17 cellular contexts compared by ENCODE assay signal in the genomic region with DNA sequence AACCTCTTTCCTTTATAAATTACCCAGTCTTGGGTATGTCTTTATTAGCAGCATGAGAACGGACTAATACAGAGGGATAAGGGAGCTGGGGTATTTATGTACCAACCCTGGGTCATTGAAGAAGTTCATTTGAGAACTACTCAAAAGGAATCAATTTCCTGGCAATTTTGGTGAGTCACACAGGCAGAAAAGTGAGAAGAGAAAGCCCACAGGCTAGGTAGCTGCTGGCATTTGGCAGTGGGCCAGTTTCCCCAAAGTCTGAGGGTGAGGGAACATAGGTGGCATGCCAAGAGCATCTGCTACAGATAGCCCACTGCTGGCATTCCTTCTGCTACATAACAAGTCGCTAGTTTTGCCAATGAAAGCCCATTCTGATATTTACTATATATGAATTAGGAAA.
DNase-seq lines count a peak whose midpoint lies in the region; ATAC-seq and TF ChIP-seq lines count a peak whose summit lies in the region.
"Had no signal": no experiment of that assay in that cellular context is flagged by ENCODE, and none has a peak within 500 bp of the region (broad histone marks: within the 10 kb centered on the region; RNA-seq: fewer than 3 reads in every experiment).

No MANE protein-coding gene starts in this region.

- H3K27me3 ChIP-seq in ascending aorta, result no peaks in the 10 kb centered on the region

- H3K9me3 Mint-ChIP-seq in activated CD4-positive, alpha-beta T cell treated with anti-CD3 and anti-CD28 coated beads for 36 hours (ENCODE audit: low read depth), result no peaks in the 10 kb centered on the region
- no peaks in the 10 kb centered on the region for H3K9me3 Mint-ChIP-seq in activated T-helper 17 cell treated with anti-CD3 and anti-CD28 coated beads, Interleukin-2, amount 50 U/mL, for 72 hours

- no peaks in the 10 kb centered on the region for H3K36me3 ChIP-seq in ascending aorta
- H3K36me3 ChIP-seq: heart left ventricle, pancreas had no signal

- peak; percentile 71 for ATAC-seq in activated CD4-positive, alpha-beta T cell treated with anti-CD3 and anti-CD28 coated beads for 36 hours
- ATAC-seq in activated T-helper 17 cell treated with anti-CD3 and anti-CD28 coated beads, Interleukin-2, amount 50 U/mL, for 72 hours (replicated peaks), result peak; percentile 56
- ATAC-seq in left cardiac atrium, result no peak
- ATAC-seq: heart left ventricle, pancreas had no signal

- peaks cover 11% of the 10 kb centered on the region for H3K4me1 Mint-ChIP-seq in activated CD4-positive, alpha-beta T cell treated with anti-CD3 and anti-CD28 coated beads for 36 hours
- no peaks in the 10 kb centered on the region for H3K4me1 Mint-ChIP-seq in activated T-helper 17 cell treated with anti-CD3 and anti-CD28 coated beads, Interleukin-2, amount 50 U/mL, for 72 hours
- H3K4me1 Mint-ChIP-seq: CD14-positive monocyte, immature natural killer cell, naive B cell had no signal

- no peaks in the 10 kb centered on the region for H3K9me3 ChIP-seq in ascending aorta
- H3K9me3 ChIP-seq: heart left ventricle, pancreas had no signal

- TF ChIP-seq POLR2A in NB4 (IDR thresholded peaks at IDR 0.05; ENCODE audit: extremely low read depth, insufficient read length), result no peak

- H3K27me3 Mint-ChIP-seq in activated CD4-positive, alpha-beta T cell treated with anti-CD3 and anti-CD28 coated beads for 36 hours, result no peaks in the 10 kb centered on the region
- no peaks in the 10 kb centered on the region for H3K27me3 Mint-ChIP-seq in activated T-helper 17 cell treated with anti-CD3 and anti-CD28 coated beads, Interleukin-2, amount 50 U/mL, for 72 hours

- TF ChIP-seq CTCF in NB4 (IDR thresholded peaks at IDR 0.05; ENCODE audit: low read depth, low read length), result no peak
- TF ChIP-seq CTCF in ascending aorta (IDR thresholded peaks at IDR 0.05), result no peak

- CTCF ChIA-PET in activated CD4-positive, alpha-beta T cell treated with anti-CD3 and anti-CD28 coated beads for 36 hours (lab: Charles Lee), result no interaction called here

- H3K27ac Mint-ChIP-seq in activated CD4-positive, alpha-beta T cell treated with anti-CD3 and anti-CD28 coated beads for 36 hours, result no peak overlapping the region
- no peak overlapping the region for H3K27ac Mint-ChIP-seq in activated T-helper 17 cell treated with anti-CD3 and anti-CD28 coated beads, Interleukin-2, amount 50 U/mL, for 72 hours
- H3K27ac Mint-ChIP-seq: CD14-positive monocyte, immature natural killer cell had no signal

- peak; percentile 73 for DNase-seq in activated CD4-positive, alpha-beta T cell treated with anti-CD3 and anti-CD28 coated beads for 36 hours
- no peak for DNase-seq in activated CD4-positive, alpha-beta T cell treated with anti-CD3 and anti-CD28 coated beads for 1 hour
- peak; percentile 1 for DNase-seq in NB4 (ENCODE audit: low read depth)
- peak; percentile 42 to 55 for DNase-seq in stimulated activated CD4-positive, alpha-beta T cell treated with anti-CD3 and anti-CD28 coated beads, Interleukin-2, amount 100 ng/mL, for 24 hours
- DNase-seq in retina, result no peak
- DNase-seq in left cardiac atrium, result no peak
- no peak for DNase-seq in ascending aorta (ENCODE audit: low spot score in 2 of 2)
- DNase-seq: amygdala; DMS79; effector memory CD4-positive, alpha-beta T cell; heart left ventricle; immature natural killer cell; naive B cell; pancreas had no signal

- POLR2A ChIA-PET in activated CD4-positive, alpha-beta T cell treated with anti-CD3 and anti-CD28 coated beads for 36 hours (lab: Charles Lee), result no interaction called here

- no peak overlapping the region for H3K27ac ChIP-seq in ascending aorta
- H3K27ac ChIP-seq: heart left ventricle, HL-60, pancreas had no signal

- H3K36me3 Mint-ChIP-seq in activated CD4-positive, alpha-beta T cell treated with anti-CD3 and anti-CD28 coated beads for 36 hours (ENCODE audit: low read depth), result no peaks in the 10 kb centered on the region
- no peaks in the 10 kb centered on the region for H3K36me3 Mint-ChIP-seq in activated T-helper 17 cell treated with anti-CD3 and anti-CD28 coated beads, Interleukin-2, amount 50 U/mL, for 72 hours (ENCODE audit: low read depth)
- H3K36me3 Mint-ChIP-seq: CD14-positive monocyte, immature natural killer cell had no signal

- no peaks in the 10 kb centered on the region for H3K4me1 ChIP-seq in ascending aorta
- H3K4me1 ChIP-seq: heart left ventricle, pancreas had no signal

- no peak overlapping the region for H3K4me3 ChIP-seq in NB4 (ENCODE audit: low read depth, low read length)
- no peak overlapping the region for H3K4me3 ChIP-seq in ascending aorta
- H3K4me3 ChIP-seq: heart left ventricle, pancreas had no signal

- H3K4me3 Mint-ChIP-seq in activated CD4-positive, alpha-beta T cell treated with anti-CD3 and anti-CD28 coated beads for 36 hours, result no peak overlapping the region
- H3K4me3 Mint-ChIP-seq in activated T-helper 17 cell treated with anti-CD3 and anti-CD28 coated beads, Interleukin-2, amount 50 U/mL, for 72 hours, result no peak overlapping the region
- H3K4me3 Mint-ChIP-seq: CD14-positive monocyte, immature natural killer cell, naive B cell had no signal

- intact Hi-C loops in activated CD4-positive, alpha-beta T cell treated with anti-CD3 and anti-CD28 coated beads for 36 hours (cut with DNase I, micrococcal nuclease), result no loop called here
- intact Hi-C loops in left cardiac atrium (cut with DNase I) (no loop called here), ascending aorta (cut with DNase I) (no loop called here)

Comparison
In these comparisons a context has a peak if more than half of its experiments do, and no peak if none do; other contexts are left out.
1. DNase-seq: peak in activated CD4-positive, alpha-beta T cell treated with anti-CD3 and anti-CD28 coated beads for 36 hours (single experiment), NB4 (single experiment) and stimulated activated CD4-positive, alpha-beta T cell treated with anti-CD3 and anti-CD28 coated beads, Interleukin-2, amount 100 ng/mL, for 24 hours (2 of 2); none in activated CD4-positive, alpha-beta T cell treated with anti-CD3 and anti-CD28 coated beads for 1 hour (single experiment), retina (single experiment), left cardiac atrium (single experiment) and ascending aorta (0 of 2).
2. ATAC-seq: peak in activated CD4-positive, alpha-beta T cell treated with anti-CD3 and anti-CD28 coated beads for 36 hours (single experiment) and activated T-helper 17 cell treated with anti-CD3 and anti-CD28 coated beads, Interleukin-2, amount 50 U/mL, for 72 hours (single experiment); none in left cardiac atrium (0 of 2).